29 cellular contexts compared by ENCODE assay signal in genomic region chr1:245023222-245023621, GRCh38.
"Had no signal": no experiment of that assay in that cellular context is flagged by ENCODE, and none has a peak within 500 bp of the region (broad histone marks: within the 10 kb centered on the region; RNA-seq: fewer than 3 reads in every experiment).

No MANE protein-coding gene starts in this region.

- H3K36me3 Mint-ChIP-seq: stimulated activated effector memory CD8-positive, alpha-beta T cell treated with anti-CD3 and anti-CD28 coated beads, Interleukin-12 subunit alpha, Interleukin-12 subunit beta, amount 100 ng/mL, for 72 hours; stimulated activated memory B cell treated with anti-CD40 and anti-IgM and Interleukin-4, amounts not matched to agents 10 μg/mL and 1 μg/mL and 100 μg/mL, for 72 hours; stimulated activated naive B cell treated with anti-CD40 and anti-IgM and Interleukin-4, amounts not matched to agents 10 μg/mL and 1 μg/mL and 100 μg/mL, for 72 hours; type B pancreatic cell had no signal

- FAIRE-seq: urothelium cell line had no signal

- DNase-seq: stimulated activated CD4-positive, alpha-beta T cell treated with anti-CD3 and anti-CD28 coated beads, Interleukin-2, amount 100 ng/mL, for 48 hours; stimulated activated CD4-positive, alpha-beta T cell treated with anti-CD3 and anti-CD28 coated beads, Interleukin-4, amount 100 ng/mL, for 1 hour; stimulated activated CD4-positive, alpha-beta T cell treated with anti-CD3 and anti-CD28 coated beads, Interleukin-4, amount 100 ng/mL, for 24 hours; stimulated activated CD4-positive, alpha-beta T cell treated with anti-CD3 and anti-CD28 coated beads, Interleukin-4, amount 100 ng/mL, for 4 hours; stimulated activated CD8-positive, alpha-beta memory T cell treated with anti-CD3 and anti-CD28 coated beads, Interleukin-4, amount 100 ng/mL, for 48 hours; stimulated activated naive B cell treated with anti-CD40 and anti-IgM and Interleukin-4, amounts not matched to agents 10 μg/mL and 1 μg/mL and 100 μg/mL, for 72 hours; stimulated activated naive CD4-positive, alpha-beta T cell; stimulated activated naive CD4-positive, alpha-beta T cell treated with Interleukin-2 at 50 U/mL for 16 hours; stimulated activated naive CD8-positive, alpha-beta T cell treated with anti-CD3 and anti-CD28 coated beads, Interleukin-15, amount 100 ng/mL, for 72 hours; stimulated activated naive CD8-positive, alpha-beta T cell treated with anti-CD3 and anti-CD28 coated beads, Interleukin-15, Interleukin-2, amounts not matched to agents 100 U/mL and 50 U/mL, for 24 hours; stomach; substantia nigra; testis; thyroid gland; tibial artery; transverse colon; trophoblast cell; upper lobe of left lung; upper lobe of right lung; uterus had no signal

- ATAC-seq: stimulated activated effector memory CD8-positive, alpha-beta T cell treated with anti-CD3 and anti-CD28 coated beads, Interleukin-12 subunit alpha, Interleukin-12 subunit beta, amount 100 ng/mL, for 72 hours; stimulated activated memory B cell treated with anti-CD40 and anti-IgM and Interleukin-4, amounts not matched to agents 10 μg/mL and 1 μg/mL and 100 μg/mL, for 72 hours; stimulated activated naive B cell treated with anti-CD40 and anti-IgM and Interleukin-4, amounts not matched to agents 10 μg/mL and 1 μg/mL and 100 μg/mL, for 72 hours; stimulated activated naive CD8-positive, alpha-beta T cell treated with anti-CD3 and anti-CD28 coated beads, Interleukin-15, amount 100 ng/mL, for 72 hours; stimulated activated naive CD8-positive, alpha-beta T cell treated with anti-CD3 and anti-CD28 coated beads, Interleukin-15, Interleukin-2, amounts not matched to agents 100 U/mL and 50 U/mL, for 24 hours; upper lobe of right lung had no signal

- H3K9me3 ChIP-seq: stomach, suprapubic skin, testis, thoracic aorta, thyroid gland, tibial artery, tibial nerve, transverse colon, upper lobe of left lung, upper lobe of right lung, uterus, vagina had no signal

- H3K4me1 Mint-ChIP-seq: stimulated activated effector memory CD8-positive, alpha-beta T cell treated with anti-CD3 and anti-CD28 coated beads, Interleukin-12 subunit alpha, Interleukin-12 subunit beta, amount 100 ng/mL, for 72 hours had no signal

- H3K9me3 Mint-ChIP-seq: stimulated activated effector memory CD8-positive, alpha-beta T cell treated with anti-CD3 and anti-CD28 coated beads, Interleukin-12 subunit alpha, Interleukin-12 subunit beta, amount 100 ng/mL, for 72 hours; stimulated activated memory B cell treated with anti-CD40 and anti-IgM and Interleukin-4, amounts not matched to agents 10 μg/mL and 1 μg/mL and 100 μg/mL, for 72 hours; stimulated activated naive B cell treated with anti-CD40 and anti-IgM and Interleukin-4, amounts not matched to agents 10 μg/mL and 1 μg/mL and 100 μg/mL, for 72 hours; stimulated activated naive CD8-positive, alpha-beta T cell treated with anti-CD3 and anti-CD28 coated beads, Interleukin-15, amount 100 ng/mL, for 72 hours; stimulated activated naive CD8-positive, alpha-beta T cell treated with anti-CD3 and anti-CD28 coated beads, Interleukin-15, Interleukin-2, amounts not matched to agents 100 ng/mL and 50 ng/mL, for 24 hours; type B pancreatic cell had no signal

- H3K4me3 Mint-ChIP-seq: stimulated activated effector memory CD8-positive, alpha-beta T cell treated with anti-CD3 and anti-CD28 coated beads, Interleukin-12 subunit alpha, Interleukin-12 subunit beta, amount 100 ng/mL, for 72 hours; stimulated activated memory B cell treated with anti-CD40 and anti-IgM and Interleukin-4, amounts not matched to agents 10 μg/mL and 1 μg/mL and 100 μg/mL, for 72 hours; stimulated activated naive B cell treated with anti-CD40 and anti-IgM and Interleukin-4, amounts not matched to agents 10 μg/mL and 1 μg/mL and 100 μg/mL, for 72 hours; stimulated activated naive CD8-positive, alpha-beta T cell treated with anti-CD3 and anti-CD28 coated beads, Interleukin-15, amount 100 ng/mL, for 72 hours; stimulated activated naive CD8-positive, alpha-beta T cell treated with anti-CD3 and anti-CD28 coated beads, Interleukin-15, Interleukin-2, amounts not matched to agents 100 ng/mL and 50 ng/mL, for 24 hours; type B pancreatic cell had no signal

- H3K27ac ChIP-seq: stomach, suprapubic skin, testis, thoracic aorta, thyroid gland, tibial artery, tibial nerve, transverse colon, upper lobe of left lung, upper lobe of right lung, uterus, vagina had no signal

- H3K27ac Mint-ChIP-seq: stimulated activated effector memory CD8-positive, alpha-beta T cell treated with anti-CD3 and anti-CD28 coated beads, Interleukin-12 subunit alpha, Interleukin-12 subunit beta, amount 100 ng/mL, for 72 hours; stimulated activated memory B cell treated with anti-CD40 and anti-IgM and Interleukin-4, amounts not matched to agents 10 μg/mL and 1 μg/mL and 100 μg/mL, for 72 hours; stimulated activated naive B cell treated with anti-CD40 and anti-IgM and Interleukin-4, amounts not matched to agents 10 μg/mL and 1 μg/mL and 100 μg/mL, for 72 hours; stimulated activated naive CD8-positive, alpha-beta T cell treated with anti-CD3 and anti-CD28 coated beads, Interleukin-15, amount 100 ng/mL, for 72 hours; stimulated activated naive CD8-positive, alpha-beta T cell treated with anti-CD3 and anti-CD28 coated beads, Interleukin-15, Interleukin-2, amounts not matched to agents 100 ng/mL and 50 ng/mL, for 24 hours; type B pancreatic cell had no signal

- H3K4me1 ChIP-seq: suprapubic skin, testis, tibial artery, tibial nerve, transverse colon, upper lobe of left lung, upper lobe of right lung, uterus had no signal

- H3K4me3 ChIP-seq: stomach, suprapubic skin, testis, thoracic aorta, thyroid gland, tibial artery, tibial nerve, transverse colon, upper lobe of left lung, upper lobe of right lung, uterus, vagina had no signal

- H3K27me3 Mint-ChIP-seq: stimulated activated memory B cell treated with anti-CD40 and anti-IgM and Interleukin-4, amounts not matched to agents 10 μg/mL and 1 μg/mL and 100 μg/mL, for 72 hours; stimulated activated naive B cell treated with anti-CD40 and anti-IgM and Interleukin-4, amounts not matched to agents 10 μg/mL and 1 μg/mL and 100 μg/mL, for 72 hours; stimulated activated naive CD8-positive, alpha-beta T cell treated with anti-CD3 and anti-CD28 coated beads, Interleukin-15, amount 100 ng/mL, for 72 hours; stimulated activated naive CD8-positive, alpha-beta T cell treated with anti-CD3 and anti-CD28 coated beads, Interleukin-15, Interleukin-2, amounts not matched to agents 100 ng/mL and 50 ng/mL, for 24 hours; type B pancreatic cell had no signal

- H3K36me3 ChIP-seq: stomach, suprapubic skin, thoracic aorta, thyroid gland, transverse colon, upper lobe of left lung, upper lobe of right lung, uterus, vagina had no signal
